8 cellular contexts compared by ENCODE assay signal in the genomic region with DNA sequence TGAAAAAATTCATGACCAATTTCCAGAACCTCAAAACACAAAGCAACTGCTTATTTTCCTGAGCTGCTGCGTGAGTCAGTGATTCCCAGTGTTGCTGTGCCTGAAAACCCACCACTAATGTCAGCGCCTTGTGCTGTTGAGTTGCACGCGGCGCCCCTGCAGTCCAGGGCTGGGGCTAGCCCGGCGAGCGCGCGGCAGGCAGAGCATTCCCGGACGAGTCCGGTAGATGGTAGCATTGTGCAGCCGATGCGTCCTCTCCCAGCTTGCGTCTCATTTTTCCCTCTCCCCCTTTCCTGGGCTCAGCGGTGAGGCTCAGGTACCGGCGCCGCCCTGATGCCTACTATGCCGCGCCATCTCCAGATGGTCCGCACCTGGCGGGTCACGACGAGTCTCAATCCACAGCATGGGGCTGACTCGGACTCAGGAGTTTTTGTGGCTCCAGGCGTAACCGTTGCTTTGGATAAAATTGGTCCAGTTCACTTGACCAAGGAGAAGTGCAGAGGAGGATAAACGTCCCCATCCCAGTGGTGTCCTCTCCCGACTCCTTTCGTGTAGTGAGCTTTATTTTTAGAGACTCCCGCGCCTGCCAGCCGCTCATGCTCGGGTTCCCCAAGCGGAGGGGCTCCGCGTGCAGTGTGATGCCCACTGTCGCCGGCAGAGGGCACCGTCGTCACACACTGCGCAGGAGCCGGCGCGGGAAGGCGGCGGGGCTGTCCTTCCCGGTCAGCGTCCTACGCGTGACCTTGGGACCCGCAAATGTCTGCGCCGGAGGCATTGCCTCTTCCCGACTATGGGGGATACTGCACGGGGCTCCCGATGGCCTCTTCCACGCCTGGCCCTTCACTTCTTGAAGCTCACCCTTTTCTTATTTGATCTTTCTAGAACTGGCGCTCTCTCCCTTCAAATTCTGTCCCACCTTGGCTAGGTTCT. TPM values are rescaled to one million over a fixed set of nuclear protein-coding genes. Genes with fewer than 3 reads are reported as not detected.
A peak's percentile ranks its signal among the peaks of the same experiment; 100 is the strongest.
DNase-seq lines count a peak whose midpoint lies in the region; ATAC-seq and TF ChIP-seq lines count a peak whose summit lies in the region.

No MANE protein-coding gene starts in this region.

- H3K4me1 ChIP-seq in GM23338 (ENCODE audit: insufficient read depth), result peaks cover 9% of the 10 kb centered on the region

- H3K9me3 Mint-ChIP-seq in GM23338 (peaks cover 13% of the 10 kb centered on the region; the same call in 2 of the 3 replicates), nephron progenitor cell (no peaks in the 10 kb centered on the region)

- DNase-seq in Daoy (ENCODE audit: low read depth) (peak; percentile 81), GM23338 (ENCODE audit: low spot score) (peak; percentile 91), Kasumi-1 (lab: John Stamatoyannopoulos, UW) (peak; percentile 97 to 98), RPMI8226 (peak; percentile 63), fibroblast of villous mesenchyme (ENCODE audit: low read depth) (peak; percentile 80), nephron progenitor cell (peak; percentile 89)
- DNase-seq in activated effector memory CD4-positive, alpha-beta T cell treated with anti-CD3 and anti-CD28 coated beads, Interleukin-2, amount 50 U/mL, for 16 hours, result peak; percentile 89
- peak; percentile 82 for DNase-seq in stimulated activated naive CD8-positive, alpha-beta T cell treated with anti-CD3 and anti-CD28 coated beads, Interleukin-15, Interleukin-2, amounts not matched to agents 100 U/mL and 50 U/mL, for 24 hours

- peak overlapping the region; percentile 74 for H3K4me3 Mint-ChIP-seq in GM23338
- peak overlapping the region; percentile 93 for H3K4me3 Mint-ChIP-seq in nephron progenitor cell

- peaks cover 10% of the 10 kb centered on the region for H3K27me3 ChIP-seq in GM23338 (ENCODE audit: insufficient read depth)

- no peaks in the 10 kb centered on the region for H3K9me2 ChIP-seq in GM23338 (ENCODE audit: insufficient read depth)

- H3K79me2 ChIP-seq in GM23338 (replicated peaks; ENCODE audit: insufficient read depth), result no peaks in the 10 kb centered on the region

- no peaks in the 10 kb centered on the region for H4K20me1 ChIP-seq in GM23338 (replicated peaks; ENCODE audit: insufficient read depth)

- H3K27me3 Mint-ChIP-seq in GM23338 (ENCODE audit: insufficient read depth, low read depth, poor library complexity), result peaks cover 17% of the 10 kb centered on the region
- H3K27me3 Mint-ChIP-seq in nephron progenitor cell (ENCODE audit: low read depth, poor library complexity), result peaks cover 5% of the 10 kb centered on the region

- peaks cover 11% of the 10 kb centered on the region for H3K4me1 Mint-ChIP-seq in GM23338
- peaks cover 22% of the 10 kb centered on the region for H3K4me1 Mint-ChIP-seq in nephron progenitor cell

- H3K36me3 ChIP-seq in GM23338 (ENCODE audit: insufficient read depth), result no peaks in the 10 kb centered on the region

- no peak overlapping the region for H3K27ac ChIP-seq in GM23338 (ENCODE audit: low read depth)

- peak overlapping the region; percentile 75 for H3K4me3 ChIP-seq in GM23338
- H3K4me3 ChIP-seq in fibroblast of villous mesenchyme (ENCODE audit: low read depth, low read length), result peak overlapping the region; percentile 77

- H3K27ac Mint-ChIP-seq in GM23338 (peak overlapping the region; percentile 76; the same call in 1 of the 2 replicates), nephron progenitor cell (peak overlapping the region; percentile 85)

- no peaks in the 10 kb centered on the region for H3F3A ChIP-seq in GM23338 (replicated peaks; ENCODE audit: low read depth)

- H3K36me3 Mint-ChIP-seq in GM23338 (ENCODE audit: low read depth), result no peaks in the 10 kb centered on the region
- no peaks in the 10 kb centered on the region for H3K36me3 Mint-ChIP-seq in nephron progenitor cell (ENCODE audit: low read depth)

- ATAC-seq in GM23338, result peak; percentile 93
- ATAC-seq in stimulated activated naive CD8-positive, alpha-beta T cell treated with anti-CD3 and anti-CD28 coated beads, Interleukin-15, Interleukin-2, amounts not matched to agents 100 U/mL and 50 U/mL, for 24 hours, result peak; percentile 96

- peak overlapping the region; percentile 94 for H3K4me2 ChIP-seq in GM23338

- H2AFZ ChIP-seq in GM23338, result peak overlapping the region; percentile 96

- TF ChIP-seq CTCF in GM23338 (conservative IDR thresholded peaks at IDR 0.05; ENCODE audit: low read depth in 2 of 2), result peak; percentile 59 to 99
- peak; percentile 88 for TF ChIP-seq CTCF in fibroblast of villous mesenchyme (IDR thresholded peaks at IDR 0.05; ENCODE audit: insufficient read depth, low read depth, low read length)
- peak; percentile 93 for TF ChIP-seq CTCF in nephron progenitor cell (IDR thresholded peaks at IDR 0.05)

TF ChIP-seq in GM23338, 12 proteins besides CTCF, POLR2A, EP300 and RAD21:
- no peak for TF ChIP-seq POLR2AphosphoS5 (IDR thresholded peaks at IDR 0.05; ENCODE audit: low read depth)
- 0 out of 2 replicates have a peak, but pooled peaks have one; percentile 45 for TF ChIP-seq ZNF114 (CRISPR knock-in tag; IDR thresholded peaks at IDR 0.05)
- 0 out of 2 replicates have a peak, but pooled peaks have one; percentile 28 for TF ChIP-seq ZNF331 (CRISPR knock-in tag; IDR thresholded peaks at IDR 0.05; ENCODE audit: low read depth)
- TF ChIP-seq NANOG (IDR thresholded peaks at IDR 0.05; ENCODE audit: borderline replicate concordance), result no peak
- no peak for TF ChIP-seq EZH2 (IDR thresholded peaks at IDR 0.05; ENCODE audit: low read depth, unreplicated experiment)
- TF ChIP-seq EZH2phosphoT487 (IDR thresholded peaks at IDR 0.05; ENCODE audit: unreplicated experiment), result no peak
- peak; percentile 56 for TF ChIP-seq CREB1 (CRISPR knock-in tag; IDR thresholded peaks at IDR 0.05; ENCODE audit: low read depth)
- TF ChIP-seq STAT1 (IDR thresholded peaks at IDR 0.05; ENCODE audit: unreplicated experiment), result no peak
- TF ChIP-seq REST (IDR thresholded peaks at IDR 0.05; ENCODE audit: unreplicated experiment), result no peak
- no peak for TF ChIP-seq JUNB (IDR thresholded peaks at IDR 0.05; ENCODE audit: unreplicated experiment)

RNA-seq across cellular contexts. Expression of gene IGFBP7, which starts 53.6 kb away (rescaled TPM):
- 173 and 263 TPM in 2 replicates for total RNA-seq in Daoy (2014; rRNA removed; shearing (Covaris generic))
- 0.49 TPM in 1 of 2 replicates, not detected in the other for total RNA-seq in GM23338 (2014; rRNA removed; shearing (Covaris generic))
- polyA plus RNA-seq in GM23338 (2016; fragmentation: Nextera tagmentation; extraction: Ambion mirVana), result 7.9 and 13.2 TPM in 2 replicates
- 234 and 417 TPM in 2 replicates for total RNA-seq in fibroblast of villous mesenchyme

Comparison
In these comparisons a context has a peak if more than half of its experiments do, and no peak if none do; other contexts are left out.
1. RNA of gene IGFBP7, which starts 53.6 kb away (total RNA-seq): 234 to 417 TPM in fibroblast of villous mesenchyme and 173 to 263 TPM in Daoy; 0.49 TPM in GM23338; every median in the first group is over 100 times any median in the second.
2. Peak in every context shown above with its lines, with median percentiles within 50 percentile points of each other: DNase-seq and CTCF ChIP-seq.